Comparison of ENCODE assay signal across 1 cellular context in the genomic region with DNA sequence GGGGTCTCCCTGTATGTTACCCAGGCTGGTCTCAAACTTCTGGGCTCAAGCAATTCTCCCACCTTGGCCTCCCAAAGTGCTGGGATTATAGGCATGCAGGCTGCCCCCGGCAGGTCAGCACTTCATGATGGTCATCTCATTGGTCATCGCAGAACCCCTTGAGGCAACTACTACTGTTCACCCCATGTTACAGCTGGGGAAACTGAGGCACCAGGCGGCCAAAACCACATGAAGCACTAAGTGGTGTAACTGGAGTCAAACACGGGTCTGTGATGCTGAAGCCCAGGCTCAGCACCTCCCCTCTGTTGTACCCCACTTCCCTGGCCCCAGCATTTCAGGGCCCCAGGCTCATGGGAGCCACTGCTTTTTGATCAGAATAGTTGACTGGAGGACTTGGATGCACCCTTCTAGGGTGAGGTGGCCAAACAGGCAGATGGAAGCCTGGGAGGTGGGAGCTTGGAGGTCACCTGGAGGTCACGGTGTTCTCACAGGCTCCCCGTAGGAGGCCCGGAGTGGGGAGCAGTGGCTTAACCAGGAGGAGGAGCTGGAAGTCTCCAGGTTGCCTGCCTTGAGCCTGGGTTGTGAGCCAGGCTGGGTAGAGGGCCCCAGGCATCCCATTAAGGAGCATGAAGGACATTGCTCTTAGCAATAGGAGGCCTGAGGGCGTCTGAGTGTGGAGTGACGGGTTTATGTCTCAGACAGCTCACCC.
TF ChIP-seq lines count a peak whose summit lies in the region.

No MANE protein-coding gene starts in this region.

TF ChIP-seq in K562, 482 proteins besides CTCF, POLR2A, EP300 and RAD21:
- TF ChIP-seq HMG20A (CRISPR knock-in tag; conservative IDR thresholded peaks at IDR 0.05) (no peak), KAT7 (CRISPR knock-in tag; IDR thresholded peaks at IDR 0.05; ENCODE audit: borderline replicate concordance) (0 out of 2 replicates have a peak, but pooled peaks have one; percentile 39), MIER1 (IDR thresholded peaks at IDR 0.05; ENCODE audit: low read depth) (no peak), RBM39 (optimal IDR thresholded peaks at IDR 0.05; ENCODE audit: low read depth, low read length) (no peak), CBFA2T2 (conservative IDR thresholded peaks at IDR 0.05) (no peak), ZNF133 (CRISPR knock-in tag; IDR thresholded peaks at IDR 0.05) (no peak), ESRRA (IDR thresholded peaks at IDR 0.05; ENCODE audit: borderline replicate concordance, low read depth) (peak; percentile 64; the same call in 1 of the 2 replicates), NCOA1 (IDR thresholded peaks at IDR 0.05; ENCODE audit: low read depth) (no peak), MAX (CRISPR knock-in tag; IDR thresholded peaks at IDR 0.05) (peak; percentile 35; the same call in 1 of the 2 replicates), KLF1 (tag; IDR thresholded peaks at IDR 0.05) (no peak), POLR2AphosphoS2 (IDR thresholded peaks at IDR 0.05; ENCODE audit: low read length) (no peak), FOS (IDR thresholded peaks at IDR 0.05; ENCODE audit: extremely low read depth, insufficient read length) (no peak), NFIC (IDR thresholded peaks at IDR 0.05) (no peak), ZNF197 (CRISPR knock-in tag; IDR thresholded peaks at IDR 0.05; ENCODE audit: low read depth) (no peak), E4F1 (CRISPR knock-in tag; IDR thresholded peaks at IDR 0.05; ENCODE audit: borderline replicate concordance) (no peak), FOXA3 (CRISPR knock-in tag; conservative IDR thresholded peaks at IDR 0.05 in 1 of 2, IDR thresholded peaks at IDR 0.05 in 1 of 2) (peak in 1 of 2 experiments; percentile 45; a peak in 1 of 4 replicates), EZH2 (IDR thresholded peaks at IDR 0.05; ENCODE audit: borderline replicate concordance, low read depth, low read length) (no peak), STAT5B (CRISPR knock-in tag; IDR thresholded peaks at IDR 0.05) (no peak), ZNF184 (CRISPR knock-in tag; IDR thresholded peaks at IDR 0.05) (peak; percentile 70), IRF2 (CRISPR knock-in tag; IDR thresholded peaks at IDR 0.05) (no peak), FOXP1 (CRISPR knock-in tag; IDR thresholded peaks at IDR 0.05) (0 out of 2 replicates have a peak, but pooled peaks have one; percentile 38), BCOR (IDR thresholded peaks at IDR 0.05) (peak; percentile 68; the same call in 1 of the 2 replicates), ZNF561 (CRISPR knock-in tag; conservative IDR thresholded peaks at IDR 0.05) (no peak)
- TF ChIP-seq, protein P1, sequence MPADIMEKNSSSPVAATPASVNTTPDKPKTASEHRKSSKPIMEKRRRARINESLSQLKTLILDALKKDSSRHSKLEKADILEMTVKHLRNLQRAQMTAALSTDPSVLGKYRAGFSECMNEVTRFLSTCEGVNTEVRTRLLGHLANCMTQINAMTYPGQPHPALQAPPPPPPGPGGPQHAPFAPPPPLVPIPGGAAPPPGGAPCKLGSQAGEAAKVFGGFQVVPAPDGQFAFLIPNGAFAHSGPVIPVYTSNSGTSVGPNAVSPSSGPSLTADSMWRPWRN (IDR thresholded peaks at IDR 0.05; ENCODE audit: low read depth) = no peak
